24 cellular contexts compared by ENCODE assay signal in genomic region chr17:20926532-20926931, GRCh38.
DNase-seq lines count a peak whose midpoint lies in the region; ATAC-seq, FAIRE-seq and TF ChIP-seq lines count a peak whose summit lies in the region.
"Had no signal": no experiment of that assay in that cellular context is flagged by ENCODE, and none has a peak within 500 bp of the region (broad histone marks: within the 10 kb centered on the region; RNA-seq: fewer than 3 reads in every experiment).

No MANE protein-coding gene starts in this region.

- TF ChIP-seq POLR2A in esophagus squamous epithelium (IDR thresholded peaks at IDR 0.05) = no peak

- no peak for FAIRE-seq in D721Med (lab: Jason Lieb, UNC)
- FAIRE-seq: A549 had no signal

- H3K9ac ChIP-seq in Karpas-422 (ENCODE audit: low read length) = no peak overlapping the region
- H3K9ac ChIP-seq: KMS-11, neural progenitor cell had no signal

- H3K4me2 ChIP-seq in Karpas-422 (ENCODE audit: low read depth, low read length, poor library complexity, severe bottlenecking) = peak overlapping the region; percentile 82
- H3K4me2 ChIP-seq: A549, GM23338, KMS-11, neural progenitor cell, PC-9 had no signal

- H3K9me3 ChIP-seq in Karpas-422 (ENCODE audit: low read length) (no peaks in the 10 kb centered on the region), esophagus squamous epithelium (no peaks in the 10 kb centered on the region)
- H3K9me3 ChIP-seq: A549, SJCRH30, transverse colon had no signal

- peaks cover 18% of the 10 kb centered on the region for H3K4me1 ChIP-seq in Karpas-422 (ENCODE audit: low read length)
- no peaks in the 10 kb centered on the region for H3K4me1 ChIP-seq in esophagus squamous epithelium
- H3K4me1 ChIP-seq: foreskin keratinocyte, neural progenitor cell, SJCRH30 had no signal

- intact Hi-C loops in esophagus squamous epithelium (cut with DNase I) = no loop called here

- no peaks in the 10 kb centered on the region for H4K20me1 ChIP-seq in Karpas-422 (ENCODE audit: insufficient read depth, low read depth, low read length)

- H3K4me3 ChIP-seq in Karpas-422 (ENCODE audit: low read length) (no peak overlapping the region), cardiac fibroblast (replicated peaks in 1 of 2; ENCODE audit: low read depth in 2 of 2, low read length in 2 of 2) (no peak overlapping the region), esophagus squamous epithelium (no peak overlapping the region)
- H3K4me3 ChIP-seq: A549, GM23338, neural progenitor cell, PC-9, SJCRH30, transverse colon had no signal

- H3K27me3 ChIP-seq in Karpas-422 (ENCODE audit: low read length) = no peaks in the 10 kb centered on the region
- no peaks in the 10 kb centered on the region for H3K27me3 ChIP-seq in esophagus squamous epithelium
- H3K27me3 ChIP-seq: foreskin keratinocyte, neural progenitor cell, transverse colon had no signal

- H3K27ac ChIP-seq in Karpas-422 (ENCODE audit: low read length) = no peak overlapping the region
- no peak overlapping the region for H3K27ac ChIP-seq in esophagus squamous epithelium
- H3K27ac ChIP-seq: A549, foreskin keratinocyte, HL-60, KMS-11, neural progenitor cell, PC-9, SJCRH30 had no signal

- H3K36me3 ChIP-seq in Karpas-422 (ENCODE audit: insufficient read depth, low read length) = no peaks in the 10 kb centered on the region
- H3K36me3 ChIP-seq in esophagus squamous epithelium = no peaks in the 10 kb centered on the region
- H3K36me3 ChIP-seq: neural progenitor cell, SJCRH30, transverse colon had no signal

- WGBS in esophagus squamous epithelium, 2 donors = 46 to 54% methylated on average over 2 of the region's 2 CpGs

- H3K79me2 ChIP-seq in Karpas-422 (ENCODE audit: low read length) = no peaks in the 10 kb centered on the region

- ATAC-seq in HG02798 (IDR thresholded peaks at IDR 0.05; ENCODE audit: poor library complexity, unreplicated experiment) = no peak
- ATAC-seq in HG03280 (IDR thresholded peaks at IDR 0.05; ENCODE audit: unreplicated experiment) = no peak
- ATAC-seq: A549; activated CD4-positive, CD25-positive, alpha-beta regulatory T cell treated with anti-CD3 and anti-CD28 coated beads, Interleukin-2, amount 50 U/mL, for 24 hours; activated T-helper 17 cell treated with anti-CD3 and anti-CD28 coated beads, Interleukin-2, amount 50 U/mL, for 72 hours; effector memory CD8-positive, alpha-beta T cell; foreskin keratinocyte; GM23338 had no signal

- peak; percentile 12 for DNase-seq in AG08395 (ENCODE audit: low spot score)
- DNase-seq in Karpas-422 = no peak
- DNase-seq in cardiac fibroblast (ENCODE audit: low read depth in 2 of 2) = peak; percentile 47 to 76
- DNase-seq in iris pigment epithelial cell (ENCODE audit: low read depth) = peak; percentile 72
- DNase-seq in esophagus squamous epithelium (lab: John Stamatoyannopoulos, UW) = no peak
- no peak for DNase-seq in D721Med (ENCODE audit: insufficient read length, low spot score)
- DNase-seq: amniotic stem cell; effector memory CD8-positive, alpha-beta T cell; foreskin keratinocyte; NCI-H1105; NCI-H2171; SJCRH30; stimulated activated naive CD4-positive, alpha-beta T cell; transverse colon had no signal

- H2AFZ ChIP-seq in Karpas-422 (ENCODE audit: low read length) = no peak overlapping the region
- H2AFZ ChIP-seq: GM23338, neural progenitor cell, PC-9 had no signal

- no peak for TF ChIP-seq CTCF in cardiac fibroblast (IDR thresholded peaks at IDR 0.05; ENCODE audit: low read depth, low read length)
- no peak for TF ChIP-seq CTCF in esophagus squamous epithelium (IDR thresholded peaks at IDR 0.05)
- no peak for TF ChIP-seq CTCF in D721Med (IDR thresholded peaks at IDR 0.05; ENCODE audit: insufficient read depth, missing control alignments)

- H3K9me2 ChIP-seq in Karpas-422 (replicated peaks; ENCODE audit: insufficient read depth, low read length) = no peaks in the 10 kb centered on the region

Comparison
In these comparisons a context has a peak if more than half of its experiments do, and no peak if none do; other contexts are left out.
1. DNase-seq: peak in AG08395 (single experiment), cardiac fibroblast (2 of 2) and iris pigment epithelial cell (single experiment); none in Karpas-422 (single experiment), esophagus squamous epithelium (single experiment) and D721Med (single experiment).